Comparison of ENCODE assay signal across 28 cellular contexts in genomic region chr1:233657466-233657865, GRCh38. TPM values are rescaled to one million over a fixed set of nuclear protein-coding genes. Genes with fewer than 3 reads are reported as not detected.
"Had no signal": no experiment of that assay in that cellular context is flagged by ENCODE, and none has a peak within 500 bp of the region (broad histone marks: within the 10 kb centered on the region; RNA-seq: fewer than 3 reads in every experiment).

No MANE protein-coding gene starts in this region.

- DNase-seq: dermis blood vessel endothelial cell; effector memory CD4-positive, alpha-beta T cell; hypothalamus; immature natural killer cell; left ventricle myocardium superior; lower lobe of right lung; naive thymus-derived CD8-positive, alpha-beta T cell; nephron progenitor cell; nucleus accumbens; stimulated activated CD4-positive, alpha-beta T cell treated with anti-CD3 and anti-CD28 coated beads, Interleukin-12 subunit alpha, Interleukin-12 subunit beta, amount 100 ng/mL, for 4 hours; stimulated activated CD4-positive, alpha-beta T cell treated with anti-CD3 and anti-CD28 coated beads, Interleukin-1b, Interleukin-23, amount 100 ng/mL, for 48 hours; stimulated activated CD4-positive, alpha-beta T cell treated with anti-CD3 and anti-CD28 coated beads, Interleukin-4, amount 100 ng/mL, for 1 hour; stimulated activated CD8-positive, alpha-beta memory T cell treated with anti-CD3 and anti-CD28 coated beads, Interleukin-4, amount 100 ng/mL, for 48 hours; stimulated activated naive CD4-positive, alpha-beta T cell; stimulated activated naive CD8-positive, alpha-beta T cell treated with anti-CD3 and anti-CD28 coated beads, Interleukin-15, amount 100 ng/mL, for 72 hours; transverse colon; upper lobe of right lung; uterus had no signal

- H3K36me3 Mint-ChIP-seq: immature natural killer cell; naive thymus-derived CD8-positive, alpha-beta T cell had no signal

- ATAC-seq: left ventricle myocardium superior; lower lobe of right lung; naive thymus-derived CD8-positive, alpha-beta T cell; sciatic nerve; stimulated activated naive CD8-positive, alpha-beta T cell treated with anti-CD3 and anti-CD28 coated beads, Interleukin-15, amount 100 ng/mL, for 72 hours; upper lobe of right lung had no signal

- H3K27ac ChIP-seq: lower lobe of right lung, prostate gland, suprapubic skin, transverse colon, upper lobe of right lung, uterus had no signal

- H3K4me3 ChIP-seq: lower lobe of right lung, prostate gland, right atrium auricular region, smooth muscle cell, suprapubic skin, transverse colon, upper lobe of right lung, uterus had no signal

- H3K36me3 ChIP-seq: lower lobe of right lung, prostate gland, suprapubic skin, transverse colon, upper lobe of right lung, uterus had no signal

- H3K9me3 Mint-ChIP-seq: immature natural killer cell, nephron progenitor cell had no signal

- H3K4me1 ChIP-seq: lower lobe of right lung, prostate gland, right atrium auricular region, upper lobe of right lung, uterus had no signal

- H3K4me3 Mint-ChIP-seq: immature natural killer cell; naive thymus-derived CD8-positive, alpha-beta T cell; nephron progenitor cell; stimulated activated naive CD8-positive, alpha-beta T cell treated with anti-CD3 and anti-CD28 coated beads, Interleukin-15, amount 100 ng/mL, for 72 hours had no signal

- H3K4me1 Mint-ChIP-seq: immature natural killer cell; naive thymus-derived CD8-positive, alpha-beta T cell; stimulated activated naive CD8-positive, alpha-beta T cell treated with anti-CD3 and anti-CD28 coated beads, Interleukin-15, amount 100 ng/mL, for 72 hours had no signal

- H3K4me2 ChIP-seq: smooth muscle cell had no signal

- FAIRE-seq: endometrium, frontal cortex, keratinocyte had no signal

- H3K27ac Mint-ChIP-seq: immature natural killer cell; naive thymus-derived CD8-positive, alpha-beta T cell; nephron progenitor cell; stimulated activated naive CD8-positive, alpha-beta T cell treated with anti-CD3 and anti-CD28 coated beads, Interleukin-15, amount 100 ng/mL, for 72 hours had no signal

- H3K27me3 ChIP-seq: right atrium auricular region, suprapubic skin, transverse colon, upper lobe of right lung, uterus had no signal

RNA-seq across cellular contexts. Expression of gene KCNK1, which starts 43.6 kb away (rescaled TPM):
- total RNA-seq: myocyte; naive thymus-derived CD8-positive, alpha-beta T cell; osteocyte had no signal
- polyA plus RNA-seq: immature natural killer cell; naive thymus-derived CD8-positive, alpha-beta T cell had no signal
